Comparison of ENCODE assay signal across 39 cellular contexts in genomic region chr1:227797612-227798011, GRCh38. TPM values are rescaled to one million over a fixed set of nuclear protein-coding genes. Genes with fewer than 3 reads are reported as not detected.
"Had no signal": no experiment of that assay in that cellular context is flagged by ENCODE, and none has a peak within 500 bp of the region (broad histone marks: within the 10 kb centered on the region; RNA-seq: fewer than 3 reads in every experiment).

No MANE protein-coding gene starts in this region.

- DNase-seq: activated effector memory CD4-positive, alpha-beta T cell treated with anti-CD3 and anti-CD28 coated beads, Interleukin-2, amount 50 U/mL, for 16 hours; activated effector memory CD4-positive, alpha-beta T cell treated with Interleukin-2 at 50 U/mL for 16 hours; activated gamma-delta T cell; activated gamma-delta T cell treated with Interleukin-2 at 50 U/mL for 16 hours; activated naive CD4-positive, alpha-beta T cell; activated naive CD4-positive, alpha-beta T cell treated with anti-CD3 and anti-CD28 coated beads for 36 hours; activated naive CD4-positive, alpha-beta T cell treated with anti-CD3 and anti-CD28 coated beads, Interleukin-2, amount 10 ng/mL, durations not matched to agents 7 days and 5 days; activated naive CD4-positive, alpha-beta T cell treated with anti-CD3 and anti-CD28 coated beads, Interleukin-2, amount 50 U/mL, for 16 hours; activated naive CD4-positive, alpha-beta T cell treated with Interleukin-2 at 50 U/mL for 16 hours; activated naive CD8-positive, alpha-beta T cell treated with anti-CD3 and anti-CD28 coated beads for 36 hours; activated naive CD8-positive, alpha-beta T cell treated with anti-CD3 and anti-CD28 coated beads, Interleukin-2, amount 10 ng/mL, durations not matched to agents 7 days and 5 days; activated naive CD8-positive, alpha-beta T cell treated with anti-CD3 and anti-CD28 coated beads, Interleukin-2, amount 50 U/mL, for 24 hours; activated T-cell treated with anti-CD3 and anti-CD28 coated beads for 4 hours; activated T-cell treated with anti-CD3 and anti-CD28 coated beads, Interleukin-2, amount 50 U/mL, for 1 hour; activated T-cell treated with anti-CD3 and anti-CD28 coated beads, Interleukin-2, amount 50 U/mL, for 24 hours; activated T-cell treated with anti-CD3 and anti-CD28 coated beads, Interleukin-2, amount 50 U/mL, for 4 hours; activated T-cell treated with anti-CD3 and anti-CD28 coated beads, Interleukin-2, amount 50 U/mL, for 48 hours; activated T-cell treated with anti-CD3 and anti-CD28 coated beads, Interleukin-2, amount 50 U/mL, for 72 hours; adrenal gland; amniotic stem cell; amygdala; anterior cingulate cortex; aorta; body of pancreas; brain microvascular endothelial cell; caudate nucleus; central memory CD4-positive, alpha-beta T cell; cerebellar nuclear complex had no signal

- H3K4me3 ChIP-seq: adrenal gland, ascending aorta, body of pancreas, breast epithelium, cardiac muscle cell had no signal

- ATAC-seq: activated naive CD4-positive, alpha-beta T cell treated with anti-CD3 and anti-CD28 coated beads, Interleukin-2, amount 50 U/mL, for 72 hours; activated naive CD8-positive, alpha-beta T cell treated with anti-CD3 and anti-CD28 coated beads, Interleukin-2, amount 50 U/mL, for 24 hours; activated T-cell treated with anti-CD3 and anti-CD28 coated beads, Interleukin-2, amount 50 U/mL, for 4 hours; activated T-cell treated with anti-CD3 and anti-CD28 coated beads, Interleukin-2, amount 50 U/mL, for 72 hours; activated T-helper 17 cell treated with anti-CD3 and anti-CD28 coated beads, Interleukin-2, amount 50 U/mL, for 72 hours; body of pancreas had no signal

- H3K27me3 ChIP-seq: adrenal gland, ascending aorta, body of pancreas, breast epithelium, cardiac muscle cell had no signal

- H3K9me3 ChIP-seq: adrenal gland, ascending aorta, body of pancreas, breast epithelium had no signal

- H3K4me1 ChIP-seq: adrenal gland, body of pancreas had no signal

- H3K36me3 ChIP-seq: adrenal gland, ascending aorta, brain microvascular endothelial cell, breast epithelium, cardiac muscle cell had no signal

- H3K27ac ChIP-seq: adrenal gland, ascending aorta, body of pancreas, brain microvascular endothelial cell, breast epithelium, cardiac muscle cell had no signal

RNA-seq across cellular contexts. Expression of gene PRSS38, which starts 17.9 kb away (rescaled TPM):
- total RNA-seq: activated naive CD4-positive, alpha-beta T cell treated with anti-CD3 and anti-CD28 coated beads for 36 hours; activated naive CD4-positive, alpha-beta T cell treated with anti-CD3 and anti-CD28 coated beads, Interleukin-2, amount 50 U/mL, for 72 hours; activated naive CD8-positive, alpha-beta T cell treated with anti-CD3 and anti-CD28 coated beads for 36 hours; activated naive CD8-positive, alpha-beta T cell treated with anti-CD3 and anti-CD28 coated beads, Interleukin-2, amount 10 ng/mL, durations not matched to agents 7 days and 5 days; activated T-cell treated with anti-CD3 and anti-CD28 coated beads, Interleukin-2, amount 50 U/mL, for 4 hours; activated T-cell treated with anti-CD3 and anti-CD28 coated beads, Interleukin-2, amount 50 U/mL, for 72 hours; activated T-helper 1 cell treated with anti-CD3 and anti-CD28 coated beads, Interleukin-12 subunit alpha, Interleukin-12 subunit beta, Interleukin-2, Interleukin-4 antibody, amounts not matched to agents 30 ng/mL and 10 ng/mL and 1 ng/mL, durations not matched to agents 14 hours and 24 hours and 36 hours; activated T-helper 17 cell treated with anti-CD3 and anti-CD28 coated beads, Interleukin-2, amount 50 U/mL, for 72 hours; activated T-helper 2 cell treated with anti-CD3 and anti-CD28 coated beads, Interferon-gamma antibody, Interleukin-2, Interleukin-4, amounts not matched to agents 10 μg/mL and 5 μg/mL and 100 μg/mL, durations not matched to agents 14 hours and 24 hours and 36 hours; adrenal gland; aorta; ascending aorta; astrocyte; body of pancreas; breast epithelium; bronchial epithelial cell; cardiac muscle cell; cardiac septum had no signal
- polyA plus RNA-seq: adipose tissue, adrenal gland, aorta, cardiac muscle cell had no signal
